In the genomic region with DNA sequence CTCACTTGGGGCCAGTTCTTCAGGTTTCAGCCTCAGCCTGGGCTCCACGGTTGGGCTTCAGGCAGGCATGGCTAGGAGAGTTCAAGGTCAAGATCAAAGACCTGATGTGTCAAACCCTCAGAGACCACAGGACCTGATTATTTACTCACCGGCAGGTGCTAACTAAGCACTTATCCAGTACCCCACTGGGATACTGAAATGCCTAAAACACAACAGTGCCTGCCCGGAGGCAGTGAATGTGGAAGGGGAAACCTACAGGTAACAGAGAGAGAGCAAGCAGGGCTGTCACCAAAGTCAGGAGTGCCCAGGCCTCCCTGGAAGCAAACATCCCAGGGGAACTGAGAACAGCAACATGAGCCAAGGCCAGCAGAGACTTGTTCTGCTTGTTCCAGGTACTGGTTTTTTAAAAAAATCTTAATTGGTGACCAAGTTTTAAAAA, we compare ENCODE assay signal across 8 cellular contexts. TPM values are rescaled to one million over a fixed set of nuclear protein-coding genes. Genes with fewer than 3 reads are reported as not detected.
A peak's percentile ranks its signal among the peaks of the same experiment; 100 is the strongest.
DNase-seq lines count a peak whose midpoint lies in the region; ATAC-seq, FAIRE-seq and TF ChIP-seq lines count a peak whose summit lies in the region.

No MANE protein-coding gene starts in this region.

- no peaks in the 10 kb centered on the region for H3K36me3 ChIP-seq in keratinocyte (ENCODE audit: control insufficient read depth in 2 of 2, extremely low read depth in 1 of 2, insufficient read depth in 2 of 2, low read length in 2 of 2)

- peaks cover 21% of the 10 kb centered on the region for H3K4me1 ChIP-seq in keratinocyte (ENCODE audit: control insufficient read depth, extremely low read depth, insufficient read depth, low read length)

- peak overlapping the region; percentile 9 for H3K9ac ChIP-seq in keratinocyte (ENCODE audit: control insufficient read depth, extremely low read depth, insufficient read depth, low read length)

- DNase-seq in Right ventricle myocardium superior (no peak), left cardiac atrium (no peak), keratinocyte (ENCODE audit: low read depth, low spot score) (no peak), medulla oblongata (ENCODE audit: extremely low spot score) (no peak), ecto neural progenitor cell (ENCODE audit: low spot score) (no peak), MV-4-11 (lab: John Stamatoyannopoulos, UW) (no peak)

- TF ChIP-seq CTCF in VCaP (conservative IDR thresholded peaks at IDR 0.05) (no peak), keratinocyte (optimal IDR thresholded peaks at IDR 0.05 in 1 of 3, IDR thresholded peaks at IDR 0.05 in 1 of 3, conservative IDR thresholded peaks at IDR 0.05 in 1 of 3; ENCODE audit: extremely low read depth in 1 of 3, insufficient read depth in 2 of 3, low read length in 3 of 3) (no peak)

- no peak for FAIRE-seq in keratinocyte (lab: Jason Lieb, UNC)

- no peaks in the 10 kb centered on the region for H3K9me3 ChIP-seq in keratinocyte (ENCODE audit: control insufficient read depth, low read depth, low read length)

- ATAC-seq in Right ventricle myocardium superior (ENCODE audit: poor library complexity), result peak; percentile 11
- ATAC-seq in left cardiac atrium, result no peak
- no peak for ATAC-seq in GM18505 (IDR thresholded peaks at IDR 0.05; ENCODE audit: unreplicated experiment)

- peak overlapping the region; percentile 78 for H3K27ac ChIP-seq in VCaP
- no peak overlapping the region for H3K27ac ChIP-seq in keratinocyte (ENCODE audit: control insufficient read depth, insufficient read depth, low read length)

- no peaks in the 10 kb centered on the region for H3K9me1 ChIP-seq in keratinocyte (ENCODE audit: control insufficient read depth, extremely low read depth, insufficient read depth, low read length)

- H3K79me2 ChIP-seq in keratinocyte (ENCODE audit: control insufficient read depth, insufficient read depth, low read length), result no peaks in the 10 kb centered on the region

- peak overlapping the region; percentile 5 for H3K4me2 ChIP-seq in keratinocyte (ENCODE audit: control insufficient read depth, extremely low read depth, insufficient read depth, low read depth, low read length)

- dilution Hi-C loops in keratinocyte (cut with MboI; ENCODE audit: extremely low pct_ligation_motif_present, low sequenced_read_pairs), result no loop called here

- intact Hi-C loops in Right ventricle myocardium superior (cut with DNase I) (no loop called here), left cardiac atrium (cut with DNase I) (no loop called here)

- no peaks in the 10 kb centered on the region for H4K20me1 ChIP-seq in keratinocyte (ENCODE audit: control insufficient read depth, extremely low read depth, insufficient read depth, low read length)

- TF ChIP-seq POLR2A in GM18505 (IDR thresholded peaks at IDR 0.05; ENCODE audit: borderline replicate concordance, extremely low read depth, insufficient read depth, insufficient read length), result no peak

- no peaks in the 10 kb centered on the region for H3K27me3 ChIP-seq in keratinocyte (ENCODE audit: control insufficient read depth, extremely low read depth, insufficient read depth, low read length)

- no peak overlapping the region for H3K4me3 ChIP-seq in keratinocyte (ENCODE audit: control insufficient read depth in 2 of 3, extremely low read depth in 1 of 3, insufficient read depth in 2 of 3, low read depth in 1 of 3, low read length in 3 of 3)

- H2AFZ ChIP-seq in keratinocyte (ENCODE audit: control insufficient read depth, low read length), result no peak overlapping the region

RNA-seq across cellular contexts. Expression of a gene that starts 6.7 kb away (rescaled TPM):
- total RNA-seq in Right ventricle myocardium superior, result 1,067 TPM
- 100 to 1,000 TPM; 242 to 257 TPM for total RNA-seq in left cardiac atrium
- polyA plus RNA-seq in keratinocyte, result 23.5 to 28.3 TPM (median 27.9 TPM) in 3 replicates
- polyA plus RNA-seq in keratinocyte (2011; ENCODE audit: low read depth), result 15.4 TPM
- 9.5 and 16.2 TPM in 2 replicates for polyA plus RNA-seq in keratinocyte (2011; cell fraction: cytosol; rRNA removed)
- polyA plus RNA-seq in keratinocyte (2011; cell fraction: nucleus; rRNA removed), result 6.3 and 8.6 TPM in 2 replicates
- polyA plus RNA-seq in keratinocyte (2012; ENCODE audit: low replicate concordance), result 24.0 and 29.7 TPM in 2 replicates
- 25.2 to 46.0 TPM (median 27.3 TPM) in 3 replicates for polyA minus RNA-seq in keratinocyte
- 15.9 TPM for polyA minus RNA-seq in keratinocyte (2011; cell fraction: cytosol; rRNA and poly(A)+ RNA removed)
- 3.3 and 4.9 TPM in 2 replicates for polyA minus RNA-seq in keratinocyte (2011; cell fraction: nucleus; rRNA and poly(A)+ RNA removed)
